Comparison of ENCODE assay signal across 13 cellular contexts in the genomic region with DNA sequence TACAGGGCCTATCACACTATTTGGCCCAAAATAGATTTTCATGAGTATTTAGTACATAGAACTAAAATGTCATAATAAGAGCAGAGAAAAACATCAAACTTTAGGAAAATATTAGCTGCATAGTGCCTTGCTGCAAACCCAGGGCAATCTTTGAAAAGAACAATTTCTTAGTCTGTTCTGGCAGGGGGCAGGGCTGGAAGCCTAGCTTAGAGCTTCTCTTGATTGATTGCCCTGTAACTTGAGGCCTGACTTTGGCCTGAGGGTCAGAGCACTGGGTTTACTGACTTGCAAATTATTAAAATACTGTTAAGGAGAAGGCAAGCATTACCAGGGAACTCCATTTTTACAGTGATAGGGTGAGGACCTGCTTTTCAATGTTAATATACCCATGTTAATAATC.
"Had no signal": no experiment of that assay in that cellular context is flagged by ENCODE, and none has a peak within 500 bp of the region (broad histone marks: within the 10 kb centered on the region; RNA-seq: fewer than 3 reads in every experiment).

No MANE protein-coding gene starts in this region.

- H3K4me1 ChIP-seq: esophagus squamous epithelium, prostate gland, upper lobe of right lung had no signal

- DNase-seq: activated CD4-positive, alpha-beta memory T cell treated with anti-CD3 and anti-CD28 coated beads, Interleukin-2, amount 10 ng/mL, durations not matched to agents 7 days and 5 days; activated CD4-positive, alpha-beta T cell treated with anti-CD3 and anti-CD28 coated beads for 36 hours; aorta; esophagus squamous epithelium; foreskin fibroblast; heart right ventricle; kidney glomerular epithelial cell; stimulated activated CD4-positive, alpha-beta T cell treated with anti-CD3 and anti-CD28 coated beads, Interleukin-12 subunit alpha, Interleukin-12 subunit beta, amount 100 ng/mL, for 4 hours; T1000; upper lobe of right lung had no signal

- H3K27me3 ChIP-seq: esophagus squamous epithelium, heart right ventricle, upper lobe of right lung had no signal

- H3K4me1 Mint-ChIP-seq: activated CD4-positive, alpha-beta memory T cell treated with anti-CD3 and anti-CD28 coated beads, Interleukin-2, amount 10 ng/mL, durations not matched to agents 7 days and 5 days; activated CD4-positive, alpha-beta T cell treated with anti-CD3 and anti-CD28 coated beads for 36 hours had no signal

- H3K36me3 ChIP-seq: esophagus squamous epithelium, heart right ventricle, prostate gland, upper lobe of right lung had no signal

- H3K27me3 Mint-ChIP-seq: activated CD4-positive, alpha-beta memory T cell treated with anti-CD3 and anti-CD28 coated beads, Interleukin-2, amount 10 ng/mL, durations not matched to agents 7 days and 5 days; activated CD4-positive, alpha-beta T cell treated with anti-CD3 and anti-CD28 coated beads for 36 hours; stimulated activated naive CD8-positive, alpha-beta T cell treated with anti-CD3 and anti-CD28 coated beads, Interleukin-15, Interleukin-2, amounts not matched to agents 100 ng/mL and 50 ng/mL, for 24 hours had no signal

- H3K4me3 ChIP-seq: esophagus squamous epithelium, heart right ventricle, prostate gland, upper lobe of right lung had no signal

- H3K9me3 ChIP-seq: esophagus squamous epithelium, heart right ventricle, prostate gland, upper lobe of right lung had no signal

- H3K9me3 Mint-ChIP-seq: activated CD4-positive, alpha-beta memory T cell treated with anti-CD3 and anti-CD28 coated beads, Interleukin-2, amount 10 ng/mL, durations not matched to agents 7 days and 5 days; mesothelial cell of epicardium; stimulated activated naive CD8-positive, alpha-beta T cell treated with anti-CD3 and anti-CD28 coated beads, Interleukin-15, Interleukin-2, amounts not matched to agents 100 ng/mL and 50 ng/mL, for 24 hours had no signal

- H3K27ac Mint-ChIP-seq: activated CD4-positive, alpha-beta memory T cell treated with anti-CD3 and anti-CD28 coated beads, Interleukin-2, amount 10 ng/mL, durations not matched to agents 7 days and 5 days; activated CD4-positive, alpha-beta T cell treated with anti-CD3 and anti-CD28 coated beads for 36 hours; mesothelial cell of epicardium; stimulated activated naive CD8-positive, alpha-beta T cell treated with anti-CD3 and anti-CD28 coated beads, Interleukin-15, Interleukin-2, amounts not matched to agents 100 ng/mL and 50 ng/mL, for 24 hours had no signal

- H3K36me3 Mint-ChIP-seq: mesothelial cell of epicardium had no signal

- H3K27ac ChIP-seq: esophagus squamous epithelium, heart right ventricle, prostate gland, upper lobe of right lung had no signal

- H3K4me3 Mint-ChIP-seq: activated CD4-positive, alpha-beta memory T cell treated with anti-CD3 and anti-CD28 coated beads, Interleukin-2, amount 10 ng/mL, durations not matched to agents 7 days and 5 days; activated CD4-positive, alpha-beta T cell treated with anti-CD3 and anti-CD28 coated beads for 36 hours; mesothelial cell of epicardium; stimulated activated naive CD8-positive, alpha-beta T cell treated with anti-CD3 and anti-CD28 coated beads, Interleukin-15, Interleukin-2, amounts not matched to agents 100 ng/mL and 50 ng/mL, for 24 hours had no signal
